Comparison of ENCODE assay signal across 22 cellular contexts in genomic region chr4:40417941-40418340, GRCh38.
"Had no signal": no experiment of that assay in that cellular context is flagged by ENCODE, and none has a peak within 500 bp of the region (broad histone marks: within the 10 kb centered on the region; RNA-seq: fewer than 3 reads in every experiment).

No MANE protein-coding gene starts in this region.

- FAIRE-seq: colon, TTC549 had no signal

- H3K27me3 Mint-ChIP-seq: activated B cell treated with CpG ODN at 0.5 μM for 24 hours; activated CD8-positive, alpha-beta T cell treated with anti-CD3 and anti-CD28 coated beads for 36 hours; activated T-helper 17 cell treated with anti-CD3 and anti-CD28 coated beads, Interleukin-2, amount 50 U/mL, for 72 hours had no signal

- ATAC-seq: activated CD8-positive, alpha-beta T cell treated with anti-CD3 and anti-CD28 coated beads for 36 hours; activated T-helper 17 cell treated with anti-CD3 and anti-CD28 coated beads, Interleukin-2, amount 50 U/mL, for 72 hours; gastrocnemius medialis; naive thymus-derived CD4-positive, alpha-beta T cell; stimulated activated effector memory CD8-positive, alpha-beta T cell treated with anti-CD3 and anti-CD28 coated beads, Interleukin-12 subunit alpha, Interleukin-12 subunit beta, amount 100 ng/mL, for 72 hours had no signal

- H3K4me3 ChIP-seq: gastrocnemius medialis, ovary, sigmoid colon, thoracic aorta had no signal

- H3K27ac ChIP-seq: brain microvascular endothelial cell, gastrocnemius medialis, ovary, sigmoid colon, thoracic aorta had no signal

- H3K36me3 ChIP-seq: brain microvascular endothelial cell, gastrocnemius medialis, ovary, sigmoid colon, thoracic aorta had no signal

- H3K27me3 ChIP-seq: brain microvascular endothelial cell, gastrocnemius medialis, ovary, sigmoid colon had no signal

- H3K4me1 ChIP-seq: gastrocnemius medialis, sigmoid colon had no signal

- H3K9me3 Mint-ChIP-seq: stimulated activated effector memory CD8-positive, alpha-beta T cell treated with anti-CD3 and anti-CD28 coated beads, Interleukin-12 subunit alpha, Interleukin-12 subunit beta, amount 100 ng/mL, for 72 hours had no signal

- H3K4me3 Mint-ChIP-seq: activated B cell treated with CpG ODN at 0.5 μM for 24 hours; activated CD8-positive, alpha-beta T cell treated with anti-CD3 and anti-CD28 coated beads for 36 hours; activated naive CD4-positive, alpha-beta T cell treated with anti-CD3 and anti-CD28 coated beads for 36 hours; activated T-helper 17 cell treated with anti-CD3 and anti-CD28 coated beads, Interleukin-2, amount 50 U/mL, for 72 hours; naive thymus-derived CD4-positive, alpha-beta T cell; stimulated activated effector memory CD8-positive, alpha-beta T cell treated with anti-CD3 and anti-CD28 coated beads, Interleukin-12 subunit alpha, Interleukin-12 subunit beta, amount 100 ng/mL, for 72 hours had no signal

- H3K27ac Mint-ChIP-seq: activated B cell treated with CpG ODN at 0.5 μM for 24 hours; activated CD8-positive, alpha-beta T cell treated with anti-CD3 and anti-CD28 coated beads for 36 hours; activated naive CD4-positive, alpha-beta T cell treated with anti-CD3 and anti-CD28 coated beads for 36 hours; activated T-helper 17 cell treated with anti-CD3 and anti-CD28 coated beads, Interleukin-2, amount 50 U/mL, for 72 hours; naive thymus-derived CD4-positive, alpha-beta T cell; stimulated activated effector memory CD8-positive, alpha-beta T cell treated with anti-CD3 and anti-CD28 coated beads, Interleukin-12 subunit alpha, Interleukin-12 subunit beta, amount 100 ng/mL, for 72 hours had no signal

- H3K4me1 Mint-ChIP-seq: activated B cell treated with CpG ODN at 0.5 μM for 24 hours; activated T-helper 17 cell treated with anti-CD3 and anti-CD28 coated beads, Interleukin-2, amount 50 U/mL, for 72 hours; stimulated activated effector memory CD8-positive, alpha-beta T cell treated with anti-CD3 and anti-CD28 coated beads, Interleukin-12 subunit alpha, Interleukin-12 subunit beta, amount 100 ng/mL, for 72 hours had no signal

- DNase-seq: activated B cell treated with CpG ODN at 0.5 μM for 24 hours; activated CD4-positive, alpha-beta T cell treated with anti-CD3 and anti-CD28 coated beads for 4 hours; activated CD8-positive, alpha-beta T cell treated with anti-CD3 and anti-CD28 coated beads for 36 hours; activated naive CD4-positive, alpha-beta T cell treated with anti-CD3 and anti-CD28 coated beads for 36 hours; activated T-cell treated with anti-CD3 and anti-CD28 coated beads, Interleukin-2, amount 50 U/mL, for 1 hour; anterior cingulate cortex; brain microvascular endothelial cell; central memory CD4-positive, alpha-beta T cell; gastrocnemius medialis; head of caudate nucleus; mesendoderm; naive thymus-derived CD4-positive, alpha-beta T cell; ovary; sigmoid colon; stimulated activated CD4-positive, alpha-beta T cell treated with anti-CD3 and anti-CD28 coated beads, Interleukin-4, amount 100 ng/mL, for 24 hours; SW 1271; T-helper 2 cell had no signal

- H3K36me3 Mint-ChIP-seq: stimulated activated effector memory CD8-positive, alpha-beta T cell treated with anti-CD3 and anti-CD28 coated beads, Interleukin-12 subunit alpha, Interleukin-12 subunit beta, amount 100 ng/mL, for 72 hours had no signal

- H3K9me3 ChIP-seq: gastrocnemius medialis, ovary, sigmoid colon, thoracic aorta had no signal
